ENCODE assay signal across 1 cellular context in the genomic region with DNA sequence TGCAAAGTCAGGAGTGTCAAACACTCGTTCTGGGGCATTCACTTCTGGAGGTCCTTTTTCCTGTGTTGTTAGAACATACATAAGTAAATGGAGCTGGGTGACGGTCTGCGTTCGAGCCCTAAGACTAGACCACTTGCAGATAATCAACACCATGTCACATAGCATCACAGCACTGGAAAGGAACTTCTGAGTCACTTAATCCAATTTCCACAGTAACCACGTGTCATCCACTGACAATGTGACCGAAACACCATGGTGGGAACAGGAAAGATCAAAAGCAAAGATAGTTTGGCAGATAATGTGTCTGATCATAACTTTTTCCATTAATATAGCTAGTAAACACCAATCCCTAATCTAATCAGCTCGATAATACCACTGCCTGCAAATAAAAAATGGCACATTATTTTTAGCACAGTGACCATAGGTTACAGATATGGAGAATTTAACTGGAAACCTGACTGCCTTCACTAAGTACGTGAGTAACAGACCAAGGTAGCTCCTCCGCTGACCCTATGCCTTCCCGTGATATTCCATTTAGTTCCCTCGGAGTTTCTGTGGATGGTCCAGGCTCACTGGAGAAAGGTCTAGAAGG.
TF ChIP-seq lines count a peak whose summit lies in the region.

No MANE protein-coding gene starts in this region.

TF ChIP-seq in HepG2, 621 proteins besides CTCF, POLR2A, EP300 and RAD21:
- no peak for TF ChIP-seq MLLT10 (CRISPR knock-in tag; IDR thresholded peaks at IDR 0.05)
- TF ChIP-seq, protein P1, sequence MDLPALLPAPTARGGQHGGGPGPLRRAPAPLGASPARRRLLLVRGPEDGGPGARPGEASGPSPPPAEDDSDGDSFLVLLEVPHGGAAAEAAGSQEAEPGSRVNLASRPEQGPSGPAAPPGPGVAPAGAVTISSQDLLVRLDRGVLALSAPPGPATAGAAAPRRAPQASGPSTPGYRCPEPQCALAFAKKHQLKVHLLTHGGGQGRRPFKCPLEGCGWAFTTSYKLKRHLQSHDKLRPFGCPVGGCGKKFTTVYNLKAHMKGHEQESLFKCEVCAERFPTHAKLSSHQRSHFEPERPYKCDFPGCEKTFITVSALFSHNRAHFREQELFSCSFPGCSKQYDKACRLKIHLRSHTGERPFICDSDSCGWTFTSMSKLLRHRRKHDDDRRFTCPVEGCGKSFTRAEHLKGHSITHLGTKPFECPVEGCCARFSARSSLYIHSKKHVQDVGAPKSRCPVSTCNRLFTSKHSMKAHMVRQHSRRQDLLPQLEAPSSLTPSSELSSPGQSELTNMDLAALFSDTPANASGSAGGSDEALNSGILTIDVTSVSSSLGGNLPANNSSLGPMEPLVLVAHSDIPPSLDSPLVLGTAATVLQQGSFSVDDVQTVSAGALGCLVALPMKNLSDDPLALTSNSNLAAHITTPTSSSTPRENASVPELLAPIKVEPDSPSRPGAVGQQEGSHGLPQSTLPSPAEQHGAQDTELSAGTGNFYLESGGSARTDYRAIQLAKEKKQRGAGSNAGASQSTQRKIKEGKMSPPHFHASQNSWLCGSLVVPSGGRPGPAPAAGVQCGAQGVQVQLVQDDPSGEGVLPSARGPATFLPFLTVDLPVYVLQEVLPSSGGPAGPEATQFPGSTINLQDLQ (CRISPR knock-in tag; IDR thresholded peaks at IDR 0.05) = no peak
- TF ChIP-seq SMARCC2 (IDR thresholded peaks at IDR 0.05) = no peak
- TF ChIP-seq HDAC2 (CRISPR knock-in tag; IDR thresholded peaks at IDR 0.05) = no peak
- no peak for TF ChIP-seq SALL1 (CRISPR knock-in tag; IDR thresholded peaks at IDR 0.05)
- TF ChIP-seq KAT8 (CRISPR knock-in tag; IDR thresholded peaks at IDR 0.05) = no peak
- TF ChIP-seq, protein P2, sequence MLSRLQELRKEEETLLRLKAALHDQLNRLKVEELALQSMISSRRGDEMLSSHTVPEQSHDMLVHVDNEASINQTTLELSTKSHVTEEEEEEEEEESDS (CRISPR knock-in tag; IDR thresholded peaks at IDR 0.05; ENCODE audit: borderline replicate concordance) = no peak
- no peak for TF ChIP-seq HDAC1 (CRISPR knock-in tag; IDR thresholded peaks at IDR 0.05)
- TF ChIP-seq SYNCRIP (IDR thresholded peaks at IDR 0.05; ENCODE audit: insufficient read depth, low read depth, low read length) = no peak
- TF ChIP-seq, protein P3, sequence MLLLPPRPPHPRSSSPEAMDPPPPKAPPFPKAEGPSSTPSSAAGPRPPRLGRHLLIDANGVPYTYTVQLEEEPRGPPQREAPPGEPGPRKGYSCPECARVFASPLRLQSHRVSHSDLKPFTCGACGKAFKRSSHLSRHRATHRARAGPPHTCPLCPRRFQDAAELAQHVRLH (CRISPR knock-in tag; IDR thresholded peaks at IDR 0.05; ENCODE audit: borderline replicate concordance, low read depth) = no peak
- TF ChIP-seq AGO2 (optimal IDR thresholded peaks at IDR 0.05; ENCODE audit: low read depth, low read length) = no peak
- TF ChIP-seq, protein P4, sequence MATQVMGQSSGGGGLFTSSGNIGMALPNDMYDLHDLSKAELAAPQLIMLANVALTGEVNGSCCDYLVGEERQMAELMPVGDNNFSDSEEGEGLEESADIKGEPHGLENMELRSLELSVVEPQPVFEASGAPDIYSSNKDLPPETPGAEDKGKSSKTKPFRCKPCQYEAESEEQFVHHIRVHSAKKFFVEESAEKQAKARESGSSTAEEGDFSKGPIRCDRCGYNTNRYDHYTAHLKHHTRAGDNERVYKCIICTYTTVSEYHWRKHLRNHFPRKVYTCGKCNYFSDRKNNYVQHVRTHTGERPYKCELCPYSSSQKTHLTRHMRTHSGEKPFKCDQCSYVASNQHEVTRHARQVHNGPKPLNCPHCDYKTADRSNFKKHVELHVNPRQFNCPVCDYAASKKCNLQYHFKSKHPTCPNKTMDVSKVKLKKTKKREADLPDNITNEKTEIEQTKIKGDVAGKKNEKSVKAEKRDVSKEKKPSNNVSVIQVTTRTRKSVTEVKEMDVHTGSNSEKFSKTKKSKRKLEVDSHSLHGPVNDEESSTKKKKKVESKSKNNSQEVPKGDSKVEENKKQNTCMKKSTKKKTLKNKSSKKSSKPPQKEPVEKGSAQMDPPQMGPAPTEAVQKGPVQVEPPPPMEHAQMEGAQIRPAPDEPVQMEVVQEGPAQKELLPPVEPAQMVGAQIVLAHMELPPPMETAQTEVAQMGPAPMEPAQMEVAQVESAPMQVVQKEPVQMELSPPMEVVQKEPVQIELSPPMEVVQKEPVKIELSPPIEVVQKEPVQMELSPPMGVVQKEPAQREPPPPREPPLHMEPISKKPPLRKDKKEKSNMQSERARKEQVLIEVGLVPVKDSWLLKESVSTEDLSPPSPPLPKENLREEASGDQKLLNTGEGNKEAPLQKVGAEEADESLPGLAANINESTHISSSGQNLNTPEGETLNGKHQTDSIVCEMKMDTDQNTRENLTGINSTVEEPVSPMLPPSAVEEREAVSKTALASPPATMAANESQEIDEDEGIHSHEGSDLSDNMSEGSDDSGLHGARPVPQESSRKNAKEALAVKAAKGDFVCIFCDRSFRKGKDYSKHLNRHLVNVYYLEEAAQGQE (IDR thresholded peaks at IDR 0.05; ENCODE audit: borderline replicate concordance in 1 of 2, low read depth in 1 of 2, low read length in 2 of 2) = no peak
